24 cellular contexts compared by ENCODE assay signal in genomic region chr5:75021229-75021628, GRCh38. TPM values are rescaled to one million over a fixed set of nuclear protein-coding genes. Genes with fewer than 3 reads are reported as not detected.
A peak's percentile ranks its signal among the peaks of the same experiment; 100 is the strongest.
DNase-seq lines count a peak whose midpoint lies in the region; ATAC-seq, FAIRE-seq and TF ChIP-seq lines count a peak whose summit lies in the region.
"Had no signal": no experiment of that assay in that cellular context is flagged by ENCODE, and none has a peak within 500 bp of the region (broad histone marks: within the 10 kb centered on the region; RNA-seq: fewer than 3 reads in every experiment).

No MANE protein-coding gene starts in this region.

- 59% methylated on average over 3 of the region's 3 CpGs for WGBS in A549 (ENCODE audit: missing lambda C conversion rate)
- WGBS in H1 (ENCODE audit: extremely low coverage in 1 of 2, insufficient coverage in 1 of 2, insufficient read length in 1 of 2, insufficient replicate concordance in 2 of 2, low coverage in 1 of 2, low lambda C conversion rate in 2 of 2, missing lambda C conversion rate in 1 of 2), 2 experiments: 84% methylated on average over 3 of the region's 3 CpGs; no CpG with 5 or more reads in 1 of the 2 experiments

- H3K36me3 ChIP-seq in H1 (ENCODE audit: control insufficient read depth in 2 of 4, insufficient read depth in 4 of 4, low read length in 3 of 4): no peaks in the 10 kb centered on the region
- H3K36me3 ChIP-seq: cardiac muscle cell, lower lobe of right lung, sigmoid colon, tibial artery had no signal

- no peak overlapping the region for H2BK120ac ChIP-seq in H1 (replicated peaks; ENCODE audit: low read depth, low read length)

- TF ChIP-seq EP300 in A549 (IDR thresholded peaks at IDR 0.05): no peak
- no peak for TF ChIP-seq EP300 in H1 (IDR thresholded peaks at IDR 0.05; ENCODE audit: borderline replicate concordance in 1 of 2, low read depth in 2 of 2, low read length in 2 of 2)

- H2AFZ ChIP-seq in H1 (ENCODE audit: low read length): no peak overlapping the region
- H2AFZ ChIP-seq: GM23248 had no signal

- no peak overlapping the region for H3K23ac ChIP-seq in H1 (ENCODE audit: insufficient read length)

- ATAC-seq in A549 (no peak), foreskin keratinocyte (no peak), HG02588 (IDR thresholded peaks at IDR 0.05; ENCODE audit: unreplicated experiment) (no peak)
- ATAC-seq: lower lobe of right lung; stimulated activated naive CD8-positive, alpha-beta T cell treated with anti-CD3 and anti-CD28 coated beads, Interleukin-15, Interleukin-2, amounts not matched to agents 100 U/mL and 50 U/mL, for 24 hours had no signal

- H3K4ac ChIP-seq in H1 (replicated peaks; ENCODE audit: insufficient read length, low read depth, low read length): no peak overlapping the region

- no peak for TF ChIP-seq POLR2A in A549 (IDR thresholded peaks at IDR 0.05; ENCODE audit: low read length)
- TF ChIP-seq POLR2A in H1 (IDR thresholded peaks at IDR 0.05; ENCODE audit: control extremely low read depth in 1 of 2, low read depth in 2 of 2, low read length in 2 of 2): no peak

- no peak overlapping the region for H2BK12ac ChIP-seq in H1 (ENCODE audit: low read depth, low read length)

- TF ChIP-seq RAD21 in A549 (conservative IDR thresholded peaks at IDR 0.05 in 1 of 2, IDR thresholded peaks at IDR 0.05 in 1 of 2) (no peak), H1 (IDR thresholded peaks at IDR 0.05 in 1 of 2, conservative IDR thresholded peaks at IDR 0.05 in 1 of 2; ENCODE audit: low read depth in 2 of 2, low read length in 2 of 2) (no peak)

- H3K9me3 ChIP-seq in A549 (no peaks in the 10 kb centered on the region), H1 (ENCODE audit: insufficient read depth in 2 of 2, low read depth in 1 of 2, low read length in 1 of 2) (no peaks in the 10 kb centered on the region)
- H3K9me3 ChIP-seq: lower lobe of right lung, sigmoid colon, tibial artery had no signal

- H4K20me1 ChIP-seq in H1 (replicated peaks in 1 of 2; ENCODE audit: control insufficient read depth in 1 of 2, insufficient read depth in 2 of 2, low read length in 2 of 2): no peaks in the 10 kb centered on the region

- TF ChIP-seq CTCF in A549 (IDR thresholded peaks at IDR 0.05): no peak
- no peak for TF ChIP-seq CTCF in H1 (IDR thresholded peaks at IDR 0.05; ENCODE audit: control extremely low read depth in 1 of 3, insufficient read depth in 1 of 3, low read depth in 1 of 3, low read length in 3 of 3)
- TF ChIP-seq CTCF in foreskin keratinocyte (conservative IDR thresholded peaks at IDR 0.05): no peak

- no peak overlapping the region for H2BK15ac ChIP-seq in H1 (ENCODE audit: low read length)

- no peak overlapping the region for H4K5ac ChIP-seq in H1 (ENCODE audit: insufficient read length, low read depth, low read length)

- POLR2A ChIA-PET in A549 (lab: Yijun Ruan, JAX): no interaction called here
- POLR2A ChIA-PET in H1 (lab: Charles Lee; ENCODE audit: partially characterized antibody): no interaction called here

- H3K4me3 ChIP-seq in A549: no peak overlapping the region
- H3K4me3 ChIP-seq in H1 (ENCODE audit: extremely low read depth in 1 of 4, insufficient read depth in 2 of 4, low read depth in 3 of 4, low read length in 4 of 4): no peak overlapping the region
- H3K4me3 ChIP-seq: cardiac muscle cell, GM23248, lower lobe of right lung, sigmoid colon, tibial artery had no signal

- DNase-seq in A549 (ENCODE audit: low read depth in 1 of 2, low spot score in 1 of 2) (no peak), COLO829 (ENCODE audit: low spot score) (peak; percentile 3), NCI-H1436 (lab: John Stamatoyannopoulos, UW) (peak; percentile 86), H1 (ENCODE audit: low read depth in 1 of 2, low spot score in 2 of 2) (no peak), foreskin keratinocyte (no peak), germinal center (ENCODE audit: low spot score) (no peak), superior temporal gyrus (ENCODE audit: extremely low spot score) (no peak)
- DNase-seq: activated B cell treated with CpG ODN at 0.5 μM for 24 hours; activated CD4-positive, alpha-beta T cell treated with anti-CD3 and anti-CD28 coated beads, Interleukin-2, amount 50 U/mL, for 4 hours; activated CD8-positive, alpha-beta memory T cell treated with anti-CD3 and anti-CD28 coated beads, Interleukin-2, amount 50 U/mL, for 4 hours; DMS153; GF-D8; GM23248; kidney; lower lobe of right lung; NCI-H1092 treated with DMSO at 0.1 percent for 48 hours; NCI-H2029 treated with DMSO at 0.1 percent for 48 hours; sigmoid colon; stimulated activated naive CD8-positive, alpha-beta T cell treated with anti-CD3 and anti-CD28 coated beads, Interleukin-15, Interleukin-2, amounts not matched to agents 100 U/mL and 50 U/mL, for 24 hours; T1000; tibial artery had no signal

- H3K9ac ChIP-seq in H1 (replicated peaks in 1 of 4; ENCODE audit: extremely low read depth in 1 of 4, low read depth in 3 of 4, low read length in 3 of 4): no peak overlapping the region
- H3K9ac ChIP-seq: GM23248 had no signal

- FAIRE-seq in A549 (lab: Jason Lieb, UNC) (no peak), H1 (lab: Jason Lieb, UNC) (no peak)
- FAIRE-seq: GM18507, kidney had no signal

- no peak overlapping the region for H2AK5ac ChIP-seq in H1 (ENCODE audit: low read depth, low read length)

- H3K4me2 ChIP-seq in A549 (no peak overlapping the region), H1 (ENCODE audit: insufficient read depth in 1 of 2, low read depth in 2 of 2, low read length in 2 of 2) (no peak overlapping the region)

- no peak overlapping the region for H3K56ac ChIP-seq in H1 (replicated peaks; ENCODE audit: insufficient read length, low read depth, low read length)

- no peak overlapping the region for H4K8ac ChIP-seq in H1 (ENCODE audit: extremely low read depth, insufficient read depth, low read length)

- H3K79me2 ChIP-seq in H1 (ENCODE audit: control insufficient read depth in 1 of 2, insufficient read depth in 2 of 2, low read length in 2 of 2): no peaks in the 10 kb centered on the region

- CTCF ChIA-PET in A549 (lab: Yijun Ruan, JAX): no interaction called here
- CTCF ChIA-PET in H1 (lab: Charles Lee; ENCODE audit: partially characterized antibody): interaction anchor here (1.2 kb wide), 1 partner anchor 29 kb away, joined by 4 read pairs; no protein-coding TSS in a partner anchor

- no peaks in the 10 kb centered on the region for H3K79me1 ChIP-seq in H1 (ENCODE audit: low read depth, low read length)

- no peak overlapping the region for H4K91ac ChIP-seq in H1 (replicated peaks; ENCODE audit: insufficient read length, low read length)

- H3K18ac ChIP-seq in H1 (ENCODE audit: extremely low read depth, low read length): no peak overlapping the region

- no peak overlapping the region for H2BK5ac ChIP-seq in H1 (ENCODE audit: low read depth, low read length)

- H3K27me3 ChIP-seq in H1 (replicated peaks in 1 of 4; ENCODE audit: control insufficient read depth in 3 of 4, extremely low read depth in 1 of 4, insufficient read depth in 3 of 4, low read length in 3 of 4) (no peaks in the 10 kb centered on the region), foreskin keratinocyte (no peaks in the 10 kb centered on the region)
- H3K27me3 ChIP-seq: cardiac muscle cell, sigmoid colon, tibial artery had no signal

- H3K4me1 ChIP-seq in A549 (no peaks in the 10 kb centered on the region), H1 (replicated peaks in 1 of 4; ENCODE audit: control insufficient read depth in 3 of 4, insufficient read depth in 4 of 4, low read length in 3 of 4) (peaks cover 0 to 2% (median 0%) of the 10 kb centered on the region in 4 experiments; a peak in 2 of 7 replicates), foreskin keratinocyte (no peaks in the 10 kb centered on the region)
- H3K4me1 ChIP-seq: lower lobe of right lung, sigmoid colon, tibial artery had no signal

- H2BK20ac ChIP-seq in H1 (ENCODE audit: low read length): no peak overlapping the region

- no peak overlapping the region for H3K14ac ChIP-seq in H1 (ENCODE audit: insufficient read length)

- no peak overlapping the region for H3K27ac ChIP-seq in A549
- no peak overlapping the region for H3K27ac ChIP-seq in H1 (ENCODE audit: low read depth, low read length)
- no peak overlapping the region for H3K27ac ChIP-seq in foreskin keratinocyte
- H3K27ac ChIP-seq: cardiac muscle cell, GM23248, lower lobe of right lung, sigmoid colon, tibial artery had no signal

- H3K23me2 ChIP-seq in H1 (ENCODE audit: low read depth, low read length): no peaks in the 10 kb centered on the region

TF ChIP-seq in A549, 52 proteins besides CTCF, POLR2A, EP300 and RAD21 (continues in another document):
- TF ChIP-seq, protein P1, sequence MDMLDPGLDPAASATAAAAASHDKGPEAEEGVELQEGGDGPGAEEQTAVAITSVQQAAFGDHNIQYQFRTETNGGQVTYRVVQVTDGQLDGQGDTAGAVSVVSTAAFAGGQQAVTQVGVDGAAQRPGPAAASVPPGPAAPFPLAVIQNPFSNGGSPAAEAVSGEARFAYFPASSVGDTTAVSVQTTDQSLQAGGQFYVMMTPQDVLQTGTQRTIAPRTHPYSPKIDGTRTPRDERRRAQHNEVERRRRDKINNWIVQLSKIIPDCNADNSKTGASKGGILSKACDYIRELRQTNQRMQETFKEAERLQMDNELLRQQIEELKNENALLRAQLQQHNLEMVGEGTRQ (IDR thresholded peaks at IDR 0.05): peak; percentile 56; the same call in 1 of the 2 replicates

TF ChIP-seq in H1, 55 proteins besides CTCF, POLR2A, EP300 and RAD21 (continues in another document):
- TF ChIP-seq BRCA1 (IDR thresholded peaks at IDR 0.05; ENCODE audit: low read depth, low read length): no peak
- 0 out of 2 replicates have a peak, but pooled peaks have one; percentile 20 for TF ChIP-seq ATF3 (IDR thresholded peaks at IDR 0.05; ENCODE audit: insufficient read depth, low read depth, low read length)

RNA-seq across cellular contexts. Expression of gene GCNT4, which starts 31.1 kb away (rescaled TPM):
- polyA plus RNA-seq in A549 (2011; rRNA removed) (0.34 and 0.39 TPM in 2 replicates), A549 (2017; fragmentation: RNase III; extraction: RNeasy Plus Mini Kit Qiagen cat#74134 plus additional on column Dnase treatment) (0.25 to 0.28 TPM (median 0.28 TPM) in 3 replicates), H1 (2011; rRNA removed) (0.61 and 1.1 TPM in 2 replicates), foreskin keratinocyte (0.57 and 0.70 TPM in 2 replicates)
- polyA plus RNA-seq in A549 (2012; cell fraction: cytosol; rRNA removed): 0.03 and 0.04 TPM in 2 replicates
- 0.01 and 0.06 TPM in 2 replicates for polyA plus RNA-seq in A549 (2012; cell fraction: nucleus; rRNA removed)
- polyA minus RNA-seq in A549 (2011; rRNA and poly(A)+ RNA removed): 0.17 and 0.24 TPM in 2 replicates
- 14.4 and 14.5 TPM in 2 replicates for total RNA-seq in H1 (2021; fragmentation: NEBNext Ultra II Directional; extraction: Animal tissue kit (Norgen Biotek cat#: 25700))
- polyA plus RNA-seq in H1 (2011; cell fraction: cytosol; rRNA removed): 1.3 TPM
- polyA plus RNA-seq in H1 (2011; cell fraction: nucleus; rRNA removed): 0.68 TPM
- polyA plus RNA-seq in H1 (2012, experiment 1 of 2): 0.99 to 4.2 TPM (median 2.0 TPM) in 4 replicates
- 0.47 TPM for polyA plus RNA-seq in H1 (2012, experiment 2 of 2)
- polyA plus RNA-seq in H1 (2013, experiment 1 of 2): 7.1 TPM
- 7.8 TPM for polyA plus RNA-seq in H1 (2013, experiment 2 of 2)
- 2.9 and 4.3 TPM in 2 replicates for polyA minus RNA-seq in H1 (2011; rRNA and poly(A)+ RNA removed)
- polyA minus RNA-seq in H1 (2011; cell fraction: cytosol; rRNA and poly(A)+ RNA removed): 2.6 TPM
- polyA minus RNA-seq in H1 (2011; cell fraction: nucleus; rRNA and poly(A)+ RNA removed): 4.6 TPM
- total RNA-seq in foreskin keratinocyte: 2.0 and 2.3 TPM in 2 replicates
- total RNA-seq: activated B cell treated with CpG ODN at 0.5 μM for 24 hours had no signal

Comparison
In these comparisons a context has a peak if more than half of its experiments do, and no peak if none do; other contexts are left out.
1. DNase-seq: peak in COLO829 (single experiment) and NCI-H1436 (single experiment); none in A549 (0 of 2), H1 (0 of 2), foreskin keratinocyte (0 of 2), germinal center (single experiment) and superior temporal gyrus (single experiment).